In genomic region chr3:194987571-194988494, GRCh38 we compare ENCODE assay signal across 19 cellular contexts.
"Had no signal": no experiment of that assay in that cellular context is flagged by ENCODE, and none has a peak within 500 bp of the region (broad histone marks: within the 10 kb centered on the region; RNA-seq: fewer than 3 reads in every experiment).

No MANE protein-coding gene starts in this region.

- DNase-seq: activated CD4-positive, alpha-beta T cell treated with anti-CD3 and anti-CD28 coated beads for 1 hour; activated naive CD4-positive, alpha-beta T cell; activated naive CD8-positive, alpha-beta T cell treated with anti-CD3 and anti-CD28 coated beads for 36 hours; amniotic stem cell; caudate nucleus; dorsolateral prefrontal cortex; foreskin fibroblast; naive B cell; spleen; stimulated activated naive CD8-positive, alpha-beta T cell treated with anti-CD3 and anti-CD28 coated beads, Interleukin-15, Interleukin-2, amounts not matched to agents 100 U/mL and 50 U/mL, for 24 hours; substantia nigra; uterus; WERI-Rb-1 had no signal

- H3K36me3 ChIP-seq: spleen, tibial artery, uterus, WERI-Rb-1 had no signal

- H3K9me3 ChIP-seq: spleen, tibial artery, uterus had no signal

- H3K27ac ChIP-seq: dorsolateral prefrontal cortex, hepatocyte, tibial artery, uterus, WERI-Rb-1 had no signal

- H3K4me1 ChIP-seq: uterus had no signal

- H3K36me3 Mint-ChIP-seq: activated naive CD8-positive, alpha-beta T cell treated with anti-CD3 and anti-CD28 coated beads for 36 hours; naive B cell had no signal

- H3K4me2 ChIP-seq: hepatocyte had no signal

- H3K27ac Mint-ChIP-seq: activated naive CD8-positive, alpha-beta T cell treated with anti-CD3 and anti-CD28 coated beads for 36 hours; activated T-helper 17 cell treated with anti-CD3 and anti-CD28 coated beads, Interleukin-2, amount 50 U/mL, for 72 hours; naive B cell; T-helper 1 cell treated with Interleukin-12 subunit alpha and Interleukin-12 subunit beta and Interleukin-4 antibody, amounts not matched to agents 30 μg/mL and 1 μg/mL, for 36 hours had no signal

- H3K4me3 Mint-ChIP-seq: activated naive CD8-positive, alpha-beta T cell treated with anti-CD3 and anti-CD28 coated beads for 36 hours; activated T-helper 17 cell treated with anti-CD3 and anti-CD28 coated beads, Interleukin-2, amount 50 U/mL, for 72 hours; naive B cell; neural crest cell; T-helper 1 cell treated with Interleukin-12 subunit alpha and Interleukin-12 subunit beta and Interleukin-4 antibody, amounts not matched to agents 30 μg/mL and 1 μg/mL, for 36 hours had no signal

- H2AFZ ChIP-seq: hepatocyte had no signal

- H3K79me2 ChIP-seq: hepatocyte had no signal

- H3K27me3 ChIP-seq: hepatocyte, uterus had no signal

- H3K9me3 Mint-ChIP-seq: activated naive CD8-positive, alpha-beta T cell treated with anti-CD3 and anti-CD28 coated beads for 36 hours; activated T-helper 17 cell treated with anti-CD3 and anti-CD28 coated beads, Interleukin-2, amount 50 U/mL, for 72 hours; naive B cell; neural crest cell; T-helper 1 cell treated with Interleukin-12 subunit alpha and Interleukin-12 subunit beta and Interleukin-4 antibody, amounts not matched to agents 30 μg/mL and 1 μg/mL, for 36 hours had no signal

- H3K4me1 Mint-ChIP-seq: activated T-helper 17 cell treated with anti-CD3 and anti-CD28 coated beads, Interleukin-2, amount 50 U/mL, for 72 hours; neural crest cell had no signal

- H3K4me3 ChIP-seq: dorsolateral prefrontal cortex, hepatocyte, lung, spleen, tibial artery, uterus had no signal
